In genomic region chr20:50124496-50124895, GRCh38 we compare ENCODE assay signal across 1 cellular context.
TF ChIP-seq lines count a peak whose summit lies in the region.

No MANE protein-coding gene starts in this region.

TF ChIP-seq in endothelial cell of umbilical vein, 7 proteins besides CTCF, POLR2A, EP300 and RAD21 (continued from another document):
- no peak for TF ChIP-seq JUN (IDR thresholded peaks at IDR 0.05; ENCODE audit: borderline replicate concordance, insufficient read depth, insufficient read length, low read depth)
- TF ChIP-seq POLR2AphosphoS5 (IDR thresholded peaks at IDR 0.05; ENCODE audit: insufficient read depth, low read depth, low read length): no peak
- TF ChIP-seq, protein P1, sequence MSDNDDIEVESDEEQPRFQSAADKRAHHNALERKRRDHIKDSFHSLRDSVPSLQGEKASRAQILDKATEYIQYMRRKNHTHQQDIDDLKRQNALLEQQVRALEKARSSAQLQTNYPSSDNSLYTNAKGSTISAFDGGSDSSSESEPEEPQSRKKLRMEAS (IDR thresholded peaks at IDR 0.05; ENCODE audit: insufficient read depth, insufficient read length): no peak
- TF ChIP-seq MYC (IDR thresholded peaks at IDR 0.05; ENCODE audit: low read depth, low read length): no peak
